11 cellular contexts compared by ENCODE assay signal in the genomic region with DNA sequence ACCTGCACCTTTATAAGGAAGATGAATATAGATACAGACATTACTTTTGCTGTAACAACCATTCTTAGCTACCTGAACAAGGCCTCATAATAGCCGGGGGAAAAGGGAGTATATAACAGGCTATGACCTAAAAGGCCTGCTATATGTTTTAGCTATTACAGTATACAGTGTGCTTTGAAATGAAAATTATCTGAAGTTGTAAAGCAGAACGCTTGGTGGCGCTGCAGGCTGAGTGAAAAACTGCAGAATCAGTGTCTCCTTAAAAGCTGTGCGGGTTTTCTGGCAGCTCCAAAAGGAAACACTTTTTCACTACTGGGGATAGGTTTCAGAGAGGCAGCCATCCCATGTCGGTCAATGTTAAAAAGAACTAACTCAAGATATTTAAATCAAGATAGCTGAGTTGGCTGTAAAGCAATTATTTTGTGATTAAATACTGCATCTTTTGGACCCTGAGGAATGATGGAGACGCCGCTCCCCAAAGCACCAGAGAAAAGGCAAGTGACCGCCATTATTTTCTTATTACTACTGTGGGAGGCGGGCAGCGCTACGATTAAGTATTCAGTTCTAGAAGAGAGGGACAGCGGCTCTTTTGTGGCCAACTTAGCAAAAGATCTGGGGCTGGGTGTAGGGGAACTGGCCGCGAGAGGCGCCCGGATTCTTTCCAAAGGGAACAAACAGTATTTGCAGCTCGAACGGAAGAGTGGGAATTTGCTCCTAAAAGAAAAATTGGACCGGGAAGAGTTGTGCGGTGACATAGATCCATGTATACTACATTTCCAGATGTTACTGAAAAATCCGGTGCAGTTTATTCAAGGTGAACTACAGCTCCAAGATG. TPM values are rescaled to one million over a fixed set of nuclear protein-coding genes. Genes with fewer than 3 reads are reported as not detected.
DNase-seq lines count a peak whose midpoint lies in the region; TF ChIP-seq lines count a peak whose summit lies in the region.
"Had no signal": no experiment of that assay in that cellular context is flagged by ENCODE, and none has a peak within 500 bp of the region (broad histone marks: within the 10 kb centered on the region; RNA-seq: fewer than 3 reads in every experiment).

No MANE protein-coding gene starts in this region.

- DNase-seq in MCF 10A (ENCODE audit: unreplicated experiment) (no peak), breast epithelium (ENCODE audit: low spot score in 2 of 2) (no peak), RKO (ENCODE audit: low spot score) (peak; percentile 59), type B pancreatic cell (ENCODE audit: extremely low spot score, unreplicated experiment) (no peak), nephron progenitor cell (no peak)
- no peak for DNase-seq in activated CD4-positive, alpha-beta T cell treated with anti-CD3 and anti-CD28 coated beads, Interleukin-2, amount 10 ng/mL, durations not matched to agents 24 days and 14 days
- DNase-seq: activated CD4-positive, alpha-beta T cell treated with anti-CD3 and anti-CD28 coated beads for 36 hours; activated effector memory CD4-positive, alpha-beta T cell treated with anti-CD3 and anti-CD28 coated beads, Interleukin-2, amount 50 U/mL, for 16 hours; NCI-H1092 treated with DMSO at 0.1 percent for 48 hours; stimulated activated CD4-positive, alpha-beta T cell treated with anti-CD3 and anti-CD28 coated beads, Interleukin-15, amount 100 ng/mL, for 24 hours; stimulated activated naive B cell treated with anti-CD40 and anti-IgM and Interleukin-4, amounts not matched to agents 10 μg/mL and 1 μg/mL and 100 μg/mL, for 72 hours had no signal

- H3K36me3 ChIP-seq in breast epithelium: no peaks in the 10 kb centered on the region

- no peaks in the 10 kb centered on the region for H3K4me1 ChIP-seq in breast epithelium

- H3K4me1 Mint-ChIP-seq in MCF 10A (ENCODE audit: insufficient read depth, unreplicated experiment): no peaks in the 10 kb centered on the region
- H3K4me1 Mint-ChIP-seq in type B pancreatic cell (ENCODE audit: unreplicated experiment): no peaks in the 10 kb centered on the region
- no peaks in the 10 kb centered on the region for H3K4me1 Mint-ChIP-seq in nephron progenitor cell
- H3K4me1 Mint-ChIP-seq in activated CD4-positive, alpha-beta T cell treated with anti-CD3 and anti-CD28 coated beads, Interleukin-2, amount 10 ng/mL, durations not matched to agents 24 days and 14 days: no peaks in the 10 kb centered on the region
- H3K4me1 Mint-ChIP-seq: activated CD4-positive, alpha-beta T cell treated with anti-CD3 and anti-CD28 coated beads for 36 hours; stimulated activated naive B cell treated with anti-CD40 and anti-IgM and Interleukin-4, amounts not matched to agents 10 μg/mL and 1 μg/mL and 100 μg/mL, for 72 hours had no signal

- intact Hi-C loops in MCF 10A (cut with micrococcal nuclease) (no loop called here), breast epithelium (cut with DNase I; ENCODE audit: low total_unique reads) (no loop called here)
- intact Hi-C loops in activated CD4-positive, alpha-beta T cell treated with anti-CD3 and anti-CD28 coated beads, Interleukin-2, amount 10 ng/mL, durations not matched to agents 24 days and 14 days (cut with micrococcal nuclease): no loop called here

- H3K4me3 Mint-ChIP-seq in MCF 10A (ENCODE audit: unreplicated experiment): no peak overlapping the region
- no peak overlapping the region for H3K4me3 Mint-ChIP-seq in type B pancreatic cell
- no peak overlapping the region for H3K4me3 Mint-ChIP-seq in nephron progenitor cell
- H3K4me3 Mint-ChIP-seq in activated CD4-positive, alpha-beta T cell treated with anti-CD3 and anti-CD28 coated beads, Interleukin-2, amount 10 ng/mL, durations not matched to agents 24 days and 14 days: no peak overlapping the region
- H3K4me3 Mint-ChIP-seq: activated CD4-positive, alpha-beta T cell treated with anti-CD3 and anti-CD28 coated beads for 36 hours; stimulated activated naive B cell treated with anti-CD40 and anti-IgM and Interleukin-4, amounts not matched to agents 10 μg/mL and 1 μg/mL and 100 μg/mL, for 72 hours had no signal

- POLR2A ChIA-PET in MCF 10A (lab: Yijun Ruan, JAX): interaction anchor here (0.6 kb wide), 2 partner anchors 303 to 349 kb away, joined by 3 read pairs; partner anchors contain the start of gene PCDHA4

- no TSS peak for BruUV-seq in MCF 10A (replicated peaks; lab: Mats Ljungman, UMichigan)

- peaks cover 5% of the 10 kb centered on the region for H3K36me3 Mint-ChIP-seq in MCF 10A (ENCODE audit: insufficient read depth, unreplicated experiment)
- no peaks in the 10 kb centered on the region for H3K36me3 Mint-ChIP-seq in type B pancreatic cell
- H3K36me3 Mint-ChIP-seq in nephron progenitor cell (ENCODE audit: low read depth): peaks cover 60% of the 10 kb centered on the region
- H3K36me3 Mint-ChIP-seq in activated CD4-positive, alpha-beta T cell treated with anti-CD3 and anti-CD28 coated beads, Interleukin-2, amount 10 ng/mL, durations not matched to agents 24 days and 14 days (ENCODE audit: low read depth): peaks cover 5% of the 10 kb centered on the region

- no peak overlapping the region for H3K4me3 ChIP-seq in breast epithelium

- H3K9me3 ChIP-seq in breast epithelium: peaks cover 76 to 86% of the 10 kb centered on the region in 2 donors

- H3K27ac ChIP-seq in breast epithelium: no peak overlapping the region

- no peaks in the 10 kb centered on the region for H3K27me3 ChIP-seq in breast epithelium

- H3K9me3 Mint-ChIP-seq in MCF 10A (ENCODE audit: unreplicated experiment) (peaks cover 20% of the 10 kb centered on the region), type B pancreatic cell (peaks cover 10% of the 10 kb centered on the region), nephron progenitor cell (peaks cover 79% of the 10 kb centered on the region)
- peaks cover 11% of the 10 kb centered on the region for H3K9me3 Mint-ChIP-seq in activated CD4-positive, alpha-beta T cell treated with anti-CD3 and anti-CD28 coated beads, Interleukin-2, amount 10 ng/mL, durations not matched to agents 24 days and 14 days

- H3K27me3 Mint-ChIP-seq in MCF 10A (ENCODE audit: insufficient read depth, unreplicated experiment): no peaks in the 10 kb centered on the region
- no peaks in the 10 kb centered on the region for H3K27me3 Mint-ChIP-seq in type B pancreatic cell
- H3K27me3 Mint-ChIP-seq in nephron progenitor cell (ENCODE audit: low read depth, poor library complexity): peaks cover 4% of the 10 kb centered on the region
- no peaks in the 10 kb centered on the region for H3K27me3 Mint-ChIP-seq in activated CD4-positive, alpha-beta T cell treated with anti-CD3 and anti-CD28 coated beads, Interleukin-2, amount 10 ng/mL, durations not matched to agents 24 days and 14 days

- CTCF ChIA-PET in MCF 10A (lab: Yijun Ruan, JAX): interaction anchor here (0.7 to 1.6 kb wide), 9 partner anchors 31 to 870 kb away, joined by 3 to 5 read pairs (median 3); partner anchors contain the start of gene PCDHB9

- H3K27ac Mint-ChIP-seq in MCF 10A (ENCODE audit: low read depth, unreplicated experiment) (no peak overlapping the region), type B pancreatic cell (no peak overlapping the region), nephron progenitor cell (no peak overlapping the region)
- no peak overlapping the region for H3K27ac Mint-ChIP-seq in activated CD4-positive, alpha-beta T cell treated with anti-CD3 and anti-CD28 coated beads, Interleukin-2, amount 10 ng/mL, durations not matched to agents 24 days and 14 days
- H3K27ac Mint-ChIP-seq: activated CD4-positive, alpha-beta T cell treated with anti-CD3 and anti-CD28 coated beads for 36 hours; stimulated activated naive B cell treated with anti-CD40 and anti-IgM and Interleukin-4, amounts not matched to agents 10 μg/mL and 1 μg/mL and 100 μg/mL, for 72 hours had no signal

- TF ChIP-seq CTCF in MCF 10A (IDR thresholded peaks at IDR 0.05; ENCODE audit: unreplicated experiment) (peak; percentile 13), breast epithelium (IDR thresholded peaks at IDR 0.05) (no peak), type B pancreatic cell (conservative IDR thresholded peaks at IDR 0.05) (peak; percentile 28), nephron progenitor cell (IDR thresholded peaks at IDR 0.05) (no peak)

- no peak for TF ChIP-seq POLR2A in breast epithelium (IDR thresholded peaks at IDR 0.05)

RNA-seq across cellular contexts. Expression of gene PCDHB6, which starts 5.9 kb away (rescaled TPM):
- 0.19 and 0.22 TPM in 2 replicates for total RNA-seq in MCF 10A (2022)
- 1 to 10 TPM; 1.4 to 3.6 (median 2.2) TPM for total RNA-seq in breast epithelium
- 0.80 and 0.95 TPM in 2 replicates for total RNA-seq in type B pancreatic cell (ENCODE audit: low replicate concordance)
- total RNA-seq in activated CD4-positive, alpha-beta T cell treated with anti-CD3 and anti-CD28 coated beads, Interleukin-2, amount 10 ng/mL, durations not matched to agents 24 days and 14 days: not detected in 2 replicates
- total RNA-seq: activated CD4-positive, alpha-beta T cell treated with anti-CD3 and anti-CD28 coated beads for 36 hours had no signal

RNA-seq across cellular contexts. Expression of gene PCDHB7, which starts 16.7 kb away (rescaled TPM):
- 0.28 and 0.29 TPM in 2 replicates for total RNA-seq in MCF 10A (2022)
- 1 to 10 TPM; 2.3 to 4.6 (median 3.4) TPM for total RNA-seq in breast epithelium
- 0.29 and 0.63 TPM in 2 replicates for total RNA-seq in type B pancreatic cell (ENCODE audit: low replicate concordance)
- not detected in 2 replicates for total RNA-seq in activated CD4-positive, alpha-beta T cell treated with anti-CD3 and anti-CD28 coated beads, Interleukin-2, amount 10 ng/mL, durations not matched to agents 24 days and 14 days
- total RNA-seq: activated CD4-positive, alpha-beta T cell treated with anti-CD3 and anti-CD28 coated beads for 36 hours had no signal

RNA-seq across cellular contexts. Expression of gene PCDHB5, which starts 20.8 kb away (rescaled TPM):
- total RNA-seq in MCF 10A (2022): 1.2 and 1.7 TPM in 2 replicates
- total RNA-seq in breast epithelium: 1 to 10 TPM; 3.4 to 9.8 (median 6.4) TPM
- 7.3 and 28.8 TPM in 2 replicates for total RNA-seq in type B pancreatic cell (ENCODE audit: low replicate concordance)
- total RNA-seq in activated CD4-positive, alpha-beta T cell treated with anti-CD3 and anti-CD28 coated beads, Interleukin-2, amount 10 ng/mL, durations not matched to agents 24 days and 14 days: not detected in 2 replicates
- total RNA-seq: activated CD4-positive, alpha-beta T cell treated with anti-CD3 and anti-CD28 coated beads for 36 hours had no signal

RNA-seq across cellular contexts. Expression of gene PCDHB8, which starts 21.8 kb away (rescaled TPM):
- total RNA-seq in MCF 10A (2022) (0.34 TPM in 1 of 2 replicates, not detected in the other), breast epithelium (1 to 10 TPM in 1 of 3 donors, under 1 TPM in 2; 0.73 to 4.6 (median 0.80) TPM), type B pancreatic cell (ENCODE audit: low replicate concordance) (0.99 and 3.9 TPM in 2 replicates)
- not detected in 2 replicates for total RNA-seq in activated CD4-positive, alpha-beta T cell treated with anti-CD3 and anti-CD28 coated beads, Interleukin-2, amount 10 ng/mL, durations not matched to agents 24 days and 14 days
- total RNA-seq: activated CD4-positive, alpha-beta T cell treated with anti-CD3 and anti-CD28 coated beads for 36 hours had no signal

RNA-seq across cellular contexts. Expression of gene PCDHB16, which starts 26.4 kb away (rescaled TPM):
- total RNA-seq in MCF 10A (2022) (1.8 and 2.5 TPM in 2 replicates), breast epithelium (10 to 100 TPM in 1 of 3 donors, 1 to 10 TPM in 2; 4.3 to 11.8 (median 6.3) TPM), type B pancreatic cell (ENCODE audit: low replicate concordance) (3.1 and 6.9 TPM in 2 replicates)
- total RNA-seq in activated CD4-positive, alpha-beta T cell treated with anti-CD3 and anti-CD28 coated beads, Interleukin-2, amount 10 ng/mL, durations not matched to agents 24 days and 14 days: not detected in 2 replicates
- total RNA-seq: activated CD4-positive, alpha-beta T cell treated with anti-CD3 and anti-CD28 coated beads for 36 hours had no signal

Comparison
In these comparisons a context has a peak if more than half of its experiments do, and no peak if none do; other contexts are left out.
1. CTCF ChIP-seq: peak in MCF 10A (single experiment) and type B pancreatic cell (single experiment); none in breast epithelium (0 of 3) and nephron progenitor cell (single experiment).